In genomic region chr1:99659755-99660210, GRCh38 we compare ENCODE assay signal across 1 cellular context.
TF ChIP-seq lines count a peak whose summit lies in the region.

No MANE protein-coding gene starts in this region.

TF ChIP-seq in HepG2, 621 proteins besides CTCF, POLR2A, EP300 and RAD21 (continued from another document):
- TF ChIP-seq, protein P1, sequence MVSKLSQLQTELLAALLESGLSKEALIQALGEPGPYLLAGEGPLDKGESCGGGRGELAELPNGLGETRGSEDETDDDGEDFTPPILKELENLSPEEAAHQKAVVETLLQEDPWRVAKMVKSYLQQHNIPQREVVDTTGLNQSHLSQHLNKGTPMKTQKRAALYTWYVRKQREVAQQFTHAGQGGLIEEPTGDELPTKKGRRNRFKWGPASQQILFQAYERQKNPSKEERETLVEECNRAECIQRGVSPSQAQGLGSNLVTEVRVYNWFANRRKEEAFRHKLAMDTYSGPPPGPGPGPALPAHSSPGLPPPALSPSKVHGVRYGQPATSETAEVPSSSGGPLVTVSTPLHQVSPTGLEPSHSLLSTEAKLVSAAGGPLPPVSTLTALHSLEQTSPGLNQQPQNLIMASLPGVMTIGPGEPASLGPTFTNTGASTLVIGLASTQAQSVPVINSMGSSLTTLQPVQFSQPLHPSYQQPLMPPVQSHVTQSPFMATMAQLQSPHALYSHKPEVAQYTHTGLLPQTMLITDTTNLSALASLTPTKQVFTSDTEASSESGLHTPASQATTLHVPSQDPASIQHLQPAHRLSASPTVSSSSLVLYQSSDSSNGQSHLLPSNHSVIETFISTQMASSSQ (IDR thresholded peaks at IDR 0.05; ENCODE audit: low read depth) = no peak
- TF ChIP-seq, protein P1 (CRISPR knock-in tag; IDR thresholded peaks at IDR 0.05; ENCODE audit: borderline replicate concordance) = no peak
- TF ChIP-seq NFAT5 (CRISPR knock-in tag; IDR thresholded peaks at IDR 0.05) (no peak), ZNF501 (CRISPR knock-in tag; IDR thresholded peaks at IDR 0.05) (no peak), RARG (CRISPR knock-in tag; IDR thresholded peaks at IDR 0.05; ENCODE audit: low read depth) (no peak), ZNF205 (CRISPR knock-in tag; IDR thresholded peaks at IDR 0.05) (no peak), ZBTB4 (CRISPR knock-in tag; IDR thresholded peaks at IDR 0.05; ENCODE audit: borderline replicate concordance) (no peak), ZNF597 (CRISPR knock-in tag; IDR thresholded peaks at IDR 0.05) (no peak), ZNF468 (CRISPR knock-in tag; IDR thresholded peaks at IDR 0.05) (no peak), SMC3 (IDR thresholded peaks at IDR 0.05; ENCODE audit: low read length) (no peak)
